16 cellular contexts compared by ENCODE assay signal in genomic region chr4:3810111-3810680, GRCh38. TPM values are rescaled to one million over a fixed set of nuclear protein-coding genes. Genes with fewer than 3 reads are reported as not detected.
"Had no signal": no experiment of that assay in that cellular context is flagged by ENCODE, and none has a peak within 500 bp of the region (broad histone marks: within the 10 kb centered on the region; RNA-seq: fewer than 3 reads in every experiment).

No MANE protein-coding gene starts in this region.

- H3K27ac ChIP-seq: colonic mucosa, esophagus squamous epithelium, gastroesophageal sphincter, hepatocyte had no signal

- ATAC-seq: gastroesophageal sphincter had no signal

- FAIRE-seq: small intestine had no signal

- H3K9me3 ChIP-seq: colonic mucosa, esophagus squamous epithelium, gastroesophageal sphincter had no signal

- H3K36me3 ChIP-seq: colonic mucosa, esophagus squamous epithelium, gastroesophageal sphincter had no signal

- H3K4me3 Mint-ChIP-seq: naive B cell, nephron had no signal

- H3K36me3 Mint-ChIP-seq: naive B cell had no signal

- DNase-seq: cerebellar nuclear complex; colonic mucosa; dermis blood vessel endothelial cell; esophagus squamous epithelium; foreskin fibroblast; mesenchymal stem cell; naive B cell; small intestine; stimulated activated CD4-positive, alpha-beta T cell treated with anti-CD3 and anti-CD28 coated beads, Interleukin-12 subunit alpha, Interleukin-12 subunit beta, amount 100 ng/mL, for 4 hours; stimulated activated naive CD4-positive, alpha-beta T cell treated with Interleukin-2 at 50 U/mL for 16 hours; trophoblast cell had no signal

- H3K4me1 ChIP-seq: colonic mucosa, esophagus squamous epithelium, gastroesophageal sphincter had no signal

- H3K27ac Mint-ChIP-seq: naive B cell, nephron had no signal

- H3K4me3 ChIP-seq: colonic mucosa, esophagus squamous epithelium, gastroesophageal sphincter, hepatocyte, lung had no signal

- H3K27me3 ChIP-seq: colonic mucosa had no signal

RNA-seq across cellular contexts. Expression of gene ADRA2C, which starts 44.0 kb away (rescaled TPM):
- total RNA-seq: epithelial cell of proximal tubule had no signal
